ENCODE assay signal across 19 cellular contexts in the genomic region with DNA sequence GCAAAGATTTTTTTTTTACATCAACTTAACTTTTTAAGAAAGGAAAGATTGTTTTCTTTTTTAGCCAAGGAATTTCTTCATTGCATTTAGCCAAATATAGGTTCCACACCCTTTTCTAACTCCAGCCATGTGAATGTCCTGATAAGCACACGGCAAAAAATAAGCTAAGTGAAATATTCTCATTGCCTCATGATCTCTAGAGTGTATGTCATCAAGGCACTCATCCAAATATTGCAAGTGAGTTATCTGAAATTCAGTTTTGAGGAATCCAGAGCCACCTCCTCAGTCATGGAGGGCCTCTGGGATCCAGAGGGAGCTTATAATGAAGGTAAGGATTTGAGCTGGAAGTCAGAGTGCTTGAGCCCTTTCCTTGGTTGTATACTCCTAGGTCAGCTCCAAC.
DNase-seq lines count a peak whose midpoint lies in the region; ATAC-seq, FAIRE-seq and TF ChIP-seq lines count a peak whose summit lies in the region.
"Had no signal": no experiment of that assay in that cellular context is flagged by ENCODE, and none has a peak within 500 bp of the region (broad histone marks: within the 10 kb centered on the region; RNA-seq: fewer than 3 reads in every experiment).

No MANE protein-coding gene starts in this region.

- no peaks in the 10 kb centered on the region for H3K36me3 Mint-ChIP-seq in astrocyte (ENCODE audit: low read depth, unreplicated experiment)
- H3K36me3 Mint-ChIP-seq in activated naive CD8-positive, alpha-beta T cell treated with anti-CD3 and anti-CD28 coated beads, Interleukin-2, amount 50 U/mL, for 24 hours (ENCODE audit: low read depth) = no peaks in the 10 kb centered on the region
- H3K36me3 Mint-ChIP-seq: activated naive CD4-positive, alpha-beta T cell treated with anti-CD3 and anti-CD28 coated beads, Interleukin-2, amount 50 U/mL, for 24 hours; CD8-positive, alpha-beta T cell; stimulated activated naive B cell treated with anti-CD40 and anti-IgM and Interleukin-4, amounts not matched to agents 10 μg/mL and 1 μg/mL and 100 μg/mL, for 72 hours had no signal

- H3K27ac ChIP-seq in left ventricle myocardium inferior (replicated peaks) (no peak overlapping the region), astrocyte (ENCODE audit: low read depth, low read length) (peak overlapping the region; percentile 48)
- H3K27ac ChIP-seq: lower lobe of right lung, Peyer's patch, psoas muscle had no signal

- peak; percentile 67 for ATAC-seq in Right ventricle myocardium inferior
- ATAC-seq in left cardiac atrium = peak; percentile 27 to 71
- ATAC-seq in HG02759 (IDR thresholded peaks at IDR 0.05; ENCODE audit: unreplicated experiment) = no peak
- ATAC-seq in activated naive CD8-positive, alpha-beta T cell treated with anti-CD3 and anti-CD28 coated beads, Interleukin-2, amount 50 U/mL, for 24 hours = no peak
- ATAC-seq in GM19397 (IDR thresholded peaks at IDR 0.05; ENCODE audit: unreplicated experiment) = no peak
- ATAC-seq in GM18502 (IDR thresholded peaks at IDR 0.05; ENCODE audit: poor library complexity, unreplicated experiment) = no peak
- ATAC-seq: CD8-positive, alpha-beta T cell; lower lobe of right lung; psoas muscle; stimulated activated naive B cell treated with anti-CD40 and anti-IgM and Interleukin-4, amounts not matched to agents 10 μg/mL and 1 μg/mL and 100 μg/mL, for 72 hours had no signal

- peaks cover 43% of the 10 kb centered on the region for H3K4me1 Mint-ChIP-seq in astrocyte (ENCODE audit: low read depth, unreplicated experiment)
- H3K4me1 Mint-ChIP-seq in activated naive CD8-positive, alpha-beta T cell treated with anti-CD3 and anti-CD28 coated beads, Interleukin-2, amount 50 U/mL, for 24 hours = no peaks in the 10 kb centered on the region
- H3K4me1 Mint-ChIP-seq: activated naive CD4-positive, alpha-beta T cell treated with anti-CD3 and anti-CD28 coated beads, Interleukin-2, amount 50 U/mL, for 24 hours; stimulated activated naive B cell treated with anti-CD40 and anti-IgM and Interleukin-4, amounts not matched to agents 10 μg/mL and 1 μg/mL and 100 μg/mL, for 72 hours had no signal

- intact Hi-C loops in Right ventricle myocardium inferior (cut with DNase I) = no loop called here
- intact Hi-C loops in left ventricle myocardium inferior (cut with micrococcal nuclease) = no loop called here
- intact Hi-C loops in left cardiac atrium (cut with DNase I) = no loop called here

- FAIRE-seq in astrocyte (lab: Jason Lieb, UNC) = peak; percentile 54

- no peak overlapping the region for H3K9ac ChIP-seq in astrocyte (ENCODE audit: low read length)

- H3K4me3 Mint-ChIP-seq in astrocyte (ENCODE audit: unreplicated experiment) = no peak overlapping the region
- H3K4me3 Mint-ChIP-seq in activated naive CD8-positive, alpha-beta T cell treated with anti-CD3 and anti-CD28 coated beads, Interleukin-2, amount 50 U/mL, for 24 hours = no peak overlapping the region
- H3K4me3 Mint-ChIP-seq: activated naive CD4-positive, alpha-beta T cell treated with anti-CD3 and anti-CD28 coated beads, Interleukin-2, amount 50 U/mL, for 24 hours; CD8-positive, alpha-beta T cell; stimulated activated naive B cell treated with anti-CD40 and anti-IgM and Interleukin-4, amounts not matched to agents 10 μg/mL and 1 μg/mL and 100 μg/mL, for 72 hours had no signal

- H3K27ac Mint-ChIP-seq in astrocyte (ENCODE audit: unreplicated experiment) = peak overlapping the region; percentile 13
- no peak overlapping the region for H3K27ac Mint-ChIP-seq in activated naive CD8-positive, alpha-beta T cell treated with anti-CD3 and anti-CD28 coated beads, Interleukin-2, amount 50 U/mL, for 24 hours
- H3K27ac Mint-ChIP-seq: activated naive CD4-positive, alpha-beta T cell treated with anti-CD3 and anti-CD28 coated beads, Interleukin-2, amount 50 U/mL, for 24 hours; CD8-positive, alpha-beta T cell; stimulated activated naive B cell treated with anti-CD40 and anti-IgM and Interleukin-4, amounts not matched to agents 10 μg/mL and 1 μg/mL and 100 μg/mL, for 72 hours had no signal

- TF ChIP-seq CTCF in left ventricle myocardium inferior (IDR thresholded peaks at IDR 0.05; ENCODE audit: borderline replicate concordance) (no peak), astrocyte (IDR thresholded peaks at IDR 0.05; ENCODE audit: insufficient read depth, low read depth, low read length) (no peak)

- no peaks in the 10 kb centered on the region for H3K79me2 ChIP-seq in astrocyte (ENCODE audit: insufficient read depth, low read length)

- H3K4me3 ChIP-seq in left ventricle myocardium inferior = no peak overlapping the region
- no peak overlapping the region for H3K4me3 ChIP-seq in astrocyte (ENCODE audit: insufficient read depth, low read depth, low read length)
- H3K4me3 ChIP-seq: lower lobe of right lung, Peyer's patch, psoas muscle, tibial nerve had no signal

- H3K9me3 Mint-ChIP-seq in astrocyte (ENCODE audit: unreplicated experiment) = peaks cover 1% of the 10 kb centered on the region
- H3K9me3 Mint-ChIP-seq in activated naive CD8-positive, alpha-beta T cell treated with anti-CD3 and anti-CD28 coated beads, Interleukin-2, amount 50 U/mL, for 24 hours = no peaks in the 10 kb centered on the region
- H3K9me3 Mint-ChIP-seq: CD8-positive, alpha-beta T cell; stimulated activated naive B cell treated with anti-CD40 and anti-IgM and Interleukin-4, amounts not matched to agents 10 μg/mL and 1 μg/mL and 100 μg/mL, for 72 hours had no signal

- H3K36me3 ChIP-seq in left ventricle myocardium inferior (no peaks in the 10 kb centered on the region), astrocyte (ENCODE audit: insufficient read depth, low read length) (no peaks in the 10 kb centered on the region)
- H3K36me3 ChIP-seq: lower lobe of right lung, Peyer's patch, tibial nerve had no signal

- H3K4me2 ChIP-seq in astrocyte (ENCODE audit: low read length) = peak overlapping the region; percentile 16

- no peaks in the 10 kb centered on the region for H4K20me1 ChIP-seq in astrocyte (ENCODE audit: insufficient read depth, low read length)

- H3K27me3 ChIP-seq in left ventricle myocardium inferior (ENCODE audit: low read depth) (no peaks in the 10 kb centered on the region), astrocyte (ENCODE audit: insufficient read depth, low read length) (no peaks in the 10 kb centered on the region)
- H3K27me3 ChIP-seq: Peyer's patch, tibial nerve had no signal

- H2AFZ ChIP-seq in astrocyte (ENCODE audit: low read depth, low read length) = no peak overlapping the region

- H3K4me1 ChIP-seq in left ventricle myocardium inferior (peaks cover 25% of the 10 kb centered on the region), astrocyte (ENCODE audit: insufficient read depth, low read length) (peaks cover 22% of the 10 kb centered on the region)
- H3K4me1 ChIP-seq: lower lobe of right lung, Peyer's patch, psoas muscle had no signal

- no peaks in the 10 kb centered on the region for H3K27me3 Mint-ChIP-seq in astrocyte (ENCODE audit: low read depth, unreplicated experiment)
- peaks cover 9% of the 10 kb centered on the region for H3K27me3 Mint-ChIP-seq in activated naive CD8-positive, alpha-beta T cell treated with anti-CD3 and anti-CD28 coated beads, Interleukin-2, amount 50 U/mL, for 24 hours

- no peak for DNase-seq in Right ventricle myocardium inferior (ENCODE audit: missing footprints)
- no peak for DNase-seq in left ventricle myocardium inferior
- peak; percentile 88 for DNase-seq in astrocyte (ENCODE audit: low read depth)
- DNase-seq in left cardiac atrium = no peak
- DNase-seq in activated naive CD8-positive, alpha-beta T cell treated with anti-CD3 and anti-CD28 coated beads, Interleukin-2, amount 50 U/mL, for 24 hours = no peak
- DNase-seq: 8988T; CD8-positive, alpha-beta T cell; central memory CD4-positive, alpha-beta T cell; DMS79; lower lobe of right lung; NCI-H1436; Peyer's patch; psoas muscle; stimulated activated naive B cell treated with anti-CD40 and anti-IgM and Interleukin-4, amounts not matched to agents 10 μg/mL and 1 μg/mL and 100 μg/mL, for 72 hours had no signal

- H3K9me3 ChIP-seq in left ventricle myocardium inferior (replicated peaks) = no peaks in the 10 kb centered on the region
- H3K9me3 ChIP-seq in astrocyte (ENCODE audit: insufficient read depth, low read depth, low read length) = no peaks in the 10 kb centered on the region
- H3K9me3 ChIP-seq: lower lobe of right lung, Peyer's patch, psoas muscle, tibial nerve had no signal

Comparison
In these comparisons a context has a peak if more than half of its experiments do, and no peak if none do; other contexts are left out.
1. ATAC-seq: peak in Right ventricle myocardium inferior (single experiment) and left cardiac atrium (2 of 2); none in HG02759 (single experiment), activated naive CD8-positive, alpha-beta T cell treated with anti-CD3 and anti-CD28 coated beads, Interleukin-2, amount 50 U/mL, for 24 hours (single experiment), GM19397 (single experiment) and GM18502 (single experiment).